Comparison of ENCODE assay signal across 11 cellular contexts in genomic region chr18:57789105-57789504, GRCh38. TPM values are rescaled to one million over a fixed set of nuclear protein-coding genes. Genes with fewer than 3 reads are reported as not detected.
DNase-seq lines count a peak whose midpoint lies in the region; ATAC-seq and TF ChIP-seq lines count a peak whose summit lies in the region.
"Had no signal": no experiment of that assay in that cellular context is flagged by ENCODE, and none has a peak within 500 bp of the region (broad histone marks: within the 10 kb centered on the region; RNA-seq: fewer than 3 reads in every experiment).

No MANE protein-coding gene starts in this region.

- no peaks in the 10 kb centered on the region for H3K27me3 ChIP-seq in esophagus muscularis mucosa

- peak overlapping the region; percentile 97 to 99 (median 97) for H3K27ac Mint-ChIP-seq in nephron
- H3K27ac Mint-ChIP-seq: naive thymus-derived CD4-positive, alpha-beta T cell had no signal

- peaks cover 50 to 86% (median 77%) of the 10 kb centered on the region in 4 donors for H3K4me1 ChIP-seq in esophagus muscularis mucosa

- 15% methylated on average over 6 of the region's 6 CpGs for WGBS in esophagus muscularis mucosa

- H3K36me3 Mint-ChIP-seq in nephron (ENCODE audit: low read depth), result no peaks in the 10 kb centered on the region

- H3K4me1 Mint-ChIP-seq in nephron, result peaks cover 68% of the 10 kb centered on the region
- H3K4me1 Mint-ChIP-seq: naive thymus-derived CD4-positive, alpha-beta T cell had no signal

- TF ChIP-seq POLR2A in esophagus muscularis mucosa (IDR thresholded peaks at IDR 0.05; ENCODE audit: low read depth), result no peak

- H3K9me3 ChIP-seq in esophagus muscularis mucosa, result no peaks in the 10 kb centered on the region

- H3K4me3 Mint-ChIP-seq in nephron, result peak overlapping the region in 1 of 3 experiments; percentile 11
- H3K4me3 Mint-ChIP-seq: naive thymus-derived CD4-positive, alpha-beta T cell had no signal

- H3K4me3 ChIP-seq in esophagus muscularis mucosa, result peak overlapping the region; percentile 11 to 23 (median 15)

- intact Hi-C loops in esophagus muscularis mucosa (cut with DNase I), result no loop called here

- peaks cover 5% of the 10 kb centered on the region for H3K27me3 Mint-ChIP-seq in nephron (ENCODE audit: low read depth)

- peak overlapping the region; percentile 79 to 88 (median 85) for H3K27ac ChIP-seq in esophagus muscularis mucosa (replicated peaks in 1 of 4)
- H3K27ac ChIP-seq: 22Rv1 had no signal

- no peaks in the 10 kb centered on the region for H3K9me3 Mint-ChIP-seq in nephron

- TF ChIP-seq CTCF in esophagus muscularis mucosa (IDR thresholded peaks at IDR 0.05) (no peak), nephron (IDR thresholded peaks at IDR 0.05; ENCODE audit: unreplicated experiment in 3 of 3) (no peak)

- DNase-seq in NCI-H2196 (lab: John Stamatoyannopoulos, UW; ENCODE audit: unreplicated experiment), result peak; percentile 24
- no peak for DNase-seq in NCI-H2196 treated with DMSO at 0.1 percent for 48 hours (lab: John Stamatoyannopoulos, UW; ENCODE audit: unreplicated experiment)
- DNase-seq in esophagus muscularis mucosa (ENCODE audit: extremely low spot score), result no peak
- DNase-seq in OCI-M2 (lab: John Stamatoyannopoulos, UW; ENCODE audit: unreplicated experiment), result no peak
- no peak for DNase-seq in DMS79 treated with DMSO at 0.1 percent for 48 hours (lab: John Stamatoyannopoulos, UW)
- DNase-seq: naive thymus-derived CD4-positive, alpha-beta T cell; NCI-H774 had no signal

- no peak for TF ChIP-seq EP300 in esophagus muscularis mucosa (IDR thresholded peaks at IDR 0.05)

- no peaks in the 10 kb centered on the region for H3K36me3 ChIP-seq in esophagus muscularis mucosa

- ATAC-seq in GM19452 (IDR thresholded peaks at IDR 0.05; ENCODE audit: unreplicated experiment) (no peak), HG03095 (IDR thresholded peaks at IDR 0.05; ENCODE audit: unreplicated experiment) (no peak)
- ATAC-seq: naive thymus-derived CD4-positive, alpha-beta T cell had no signal

RNA-seq across cellular contexts. Expression of gene ATP8B1, which starts 14.0 kb away (rescaled TPM):
- 10 to 100 TPM; 18.3 to 21.9 (median 19.6) TPM for total RNA-seq in esophagus muscularis mucosa
- total RNA-seq: naive thymus-derived CD4-positive, alpha-beta T cell had no signal
